19 cellular contexts compared by ENCODE assay signal in genomic region chr1:242525769-242526168, GRCh38. TPM values are rescaled to one million over a fixed set of nuclear protein-coding genes. Genes with fewer than 3 reads are reported as not detected.
A peak's percentile ranks its signal among the peaks of the same experiment; 100 is the strongest.
DNase-seq lines count a peak whose midpoint lies in the region; ATAC-seq and TF ChIP-seq lines count a peak whose summit lies in the region.
"Had no signal": no experiment of that assay in that cellular context is flagged by ENCODE, and none has a peak within 500 bp of the region (broad histone marks: within the 10 kb centered on the region; RNA-seq: fewer than 3 reads in every experiment).

No MANE protein-coding gene starts in this region.

- in situ Hi-C loops in ACHN (cut with HindIII; ENCODE audit: low pct_ligation_motif_present, low pct_unique_long_range_greater_than_20kb, low sequenced_read_pairs), result no loop called here

- H3K27ac ChIP-seq in iPS-18a (ENCODE audit: low read length) (no peak overlapping the region), colonic mucosa (no peak overlapping the region)
- H3K27ac ChIP-seq: HL-60, spleen had no signal

- H3K9me3 Mint-ChIP-seq in activated naive CD8-positive, alpha-beta T cell (ENCODE audit: low read depth), result no peaks in the 10 kb centered on the region
- H3K9me3 Mint-ChIP-seq in activated naive CD8-positive, alpha-beta T cell treated with anti-CD3 and anti-CD28 coated beads, Interleukin-2, amount 50 U/mL, for 24 hours, result no peaks in the 10 kb centered on the region
- H3K9me3 Mint-ChIP-seq: activated CD4-positive, alpha-beta T cell treated with anti-CD3 and anti-CD28 coated beads, Interleukin-2, amount 10 ng/mL, durations not matched to agents 7 days and 5 days; stimulated activated naive CD8-positive, alpha-beta T cell treated with anti-CD3 and anti-CD28 coated beads, Interleukin-15, Interleukin-2, amounts not matched to agents 100 ng/mL and 50 ng/mL, for 24 hours had no signal

- no peak overlapping the region for H3K27ac Mint-ChIP-seq in activated naive CD8-positive, alpha-beta T cell
- H3K27ac Mint-ChIP-seq in activated naive CD8-positive, alpha-beta T cell treated with anti-CD3 and anti-CD28 coated beads, Interleukin-2, amount 50 U/mL, for 24 hours, result no peak overlapping the region
- no peak overlapping the region for H3K27ac Mint-ChIP-seq in T-helper 17 cell
- H3K27ac Mint-ChIP-seq: activated CD4-positive, alpha-beta T cell treated with anti-CD3 and anti-CD28 coated beads, Interleukin-2, amount 10 ng/mL, durations not matched to agents 7 days and 5 days; HFFc6; stimulated activated naive CD8-positive, alpha-beta T cell treated with anti-CD3 and anti-CD28 coated beads, Interleukin-15, Interleukin-2, amounts not matched to agents 100 ng/mL and 50 ng/mL, for 24 hours had no signal

- peak overlapping the region; percentile 6 for H3K9ac ChIP-seq in iPS-18a (ENCODE audit: low read length)
- H3K9ac ChIP-seq in skeletal muscle satellite cell (ENCODE audit: low read depth, low read length), result no peak overlapping the region
- H3K9ac ChIP-seq in colonic mucosa (ENCODE audit: low read depth in 2 of 2, low read length in 2 of 2), result no peak overlapping the region

- H3K27me3 ChIP-seq in iPS-18a (ENCODE audit: control insufficient read depth, insufficient read depth, low read length), result peaks cover 42% of the 10 kb centered on the region
- H3K27me3 ChIP-seq in skeletal muscle satellite cell (ENCODE audit: control insufficient read depth, insufficient read depth, low read length), result peaks cover 31% of the 10 kb centered on the region
- H3K27me3 ChIP-seq in colonic mucosa, result peaks cover 24% of the 10 kb centered on the region

- TF ChIP-seq CTCF in colonic mucosa (IDR thresholded peaks at IDR 0.05), result no peak

- intact Hi-C loops in colonic mucosa (cut with DNase I), result no loop called here

- no peak for DNase-seq in activated naive CD8-positive, alpha-beta T cell treated with anti-CD3 and anti-CD28 coated beads, Interleukin-2, amount 50 U/mL, for 24 hours
- DNase-seq in T-helper 17 cell (no peak), colonic mucosa (no peak), ACHN (no peak), NCI-H187 (lab: John Stamatoyannopoulos, UW) (no peak)
- DNase-seq: activated CD4-positive, alpha-beta T cell treated with anti-CD3 and anti-CD28 coated beads, Interleukin-2, amount 10 ng/mL, durations not matched to agents 7 days and 5 days; activated T-cell treated with anti-CD3 and anti-CD28 coated beads, Interleukin-2, amount 50 U/mL, for 48 hours; amniotic stem cell; DMS 273 treated with DMSO at 0.1 percent for 48 hours; HFFc6; kidney; NCI-H446 treated with DMSO at 0.1 percent for 48 hours; SHP77; spleen had no signal

- H3K4me1 Mint-ChIP-seq in activated naive CD8-positive, alpha-beta T cell (ENCODE audit: low read depth), result peaks cover 11% of the 10 kb centered on the region
- peaks cover 11% of the 10 kb centered on the region for H3K4me1 Mint-ChIP-seq in activated naive CD8-positive, alpha-beta T cell treated with anti-CD3 and anti-CD28 coated beads, Interleukin-2, amount 50 U/mL, for 24 hours
- H3K4me1 Mint-ChIP-seq in T-helper 17 cell, result peaks cover 4% of the 10 kb centered on the region

- H3K36me3 ChIP-seq in iPS-18a (ENCODE audit: control insufficient read depth, low read depth, low read length) (no peaks in the 10 kb centered on the region), skeletal muscle satellite cell (ENCODE audit: insufficient read depth, low read length) (no peaks in the 10 kb centered on the region), colonic mucosa (no peaks in the 10 kb centered on the region)
- H3K36me3 ChIP-seq: spleen had no signal

- no peaks in the 10 kb centered on the region for H3K36me3 Mint-ChIP-seq in activated naive CD8-positive, alpha-beta T cell
- H3K36me3 Mint-ChIP-seq in activated naive CD8-positive, alpha-beta T cell treated with anti-CD3 and anti-CD28 coated beads, Interleukin-2, amount 50 U/mL, for 24 hours (ENCODE audit: low read depth), result peaks cover 2% of the 10 kb centered on the region
- no peaks in the 10 kb centered on the region for H3K36me3 Mint-ChIP-seq in T-helper 17 cell (ENCODE audit: low read depth)

- peaks cover 32% of the 10 kb centered on the region for H3K27me3 Mint-ChIP-seq in activated naive CD8-positive, alpha-beta T cell
- H3K27me3 Mint-ChIP-seq in activated naive CD8-positive, alpha-beta T cell treated with anti-CD3 and anti-CD28 coated beads, Interleukin-2, amount 50 U/mL, for 24 hours, result peaks cover 57% of the 10 kb centered on the region
- peaks cover 45% of the 10 kb centered on the region for H3K27me3 Mint-ChIP-seq in T-helper 17 cell

- no peak for ATAC-seq in activated naive CD8-positive, alpha-beta T cell treated with anti-CD3 and anti-CD28 coated beads, Interleukin-2, amount 50 U/mL, for 24 hours
- no peak for ATAC-seq in T-helper 17 cell

- H3K4me1 ChIP-seq in iPS-18a (ENCODE audit: control insufficient read depth, low read depth, low read length), result peaks cover 14% of the 10 kb centered on the region
- peaks cover 25% of the 10 kb centered on the region for H3K4me1 ChIP-seq in skeletal muscle satellite cell (ENCODE audit: control insufficient read depth, insufficient read depth, low read length)
- no peaks in the 10 kb centered on the region for H3K4me1 ChIP-seq in colonic mucosa

- H3K4me3 ChIP-seq in iPS-18a (ENCODE audit: low read length) (peak overlapping the region; percentile 82), skeletal muscle satellite cell (ENCODE audit: low read length) (no peak overlapping the region), colonic mucosa (no peak overlapping the region)

- H3K4me3 Mint-ChIP-seq in activated naive CD8-positive, alpha-beta T cell, result peak overlapping the region; percentile 69
- H3K4me3 Mint-ChIP-seq in activated naive CD8-positive, alpha-beta T cell treated with anti-CD3 and anti-CD28 coated beads, Interleukin-2, amount 50 U/mL, for 24 hours, result no peak overlapping the region
- peak overlapping the region; percentile 77 for H3K4me3 Mint-ChIP-seq in T-helper 17 cell
- H3K4me3 Mint-ChIP-seq: HFFc6 had no signal

- peak overlapping the region; percentile 88 for H3K4me2 ChIP-seq in skeletal muscle satellite cell (ENCODE audit: low read length)

- no peaks in the 10 kb centered on the region for H3K9me3 ChIP-seq in T-helper 17 cell (ENCODE audit: control insufficient read depth, low read length, poor library complexity, severe bottlenecking)
- no peaks in the 10 kb centered on the region for H3K9me3 ChIP-seq in iPS-18a (ENCODE audit: control insufficient read depth, low read depth, low read length)
- H3K9me3 ChIP-seq in skeletal muscle satellite cell (replicated peaks; ENCODE audit: low read length), result no peaks in the 10 kb centered on the region
- no peaks in the 10 kb centered on the region for H3K9me3 ChIP-seq in colonic mucosa
- H3K9me3 ChIP-seq: spleen had no signal

RNA-seq across cellular contexts. Expression of gene PLD5, which starts 1.3 kb away (rescaled TPM):
- total RNA-seq in T-helper 17 cell (not detected), colonic mucosa (under 1 TPM in 1 of 2 donors, not detected in 1; 0.27 TPM)
- total RNA-seq in skeletal muscle satellite cell (2012; rRNA removed), result under 0.01 TPM in 1 of 2 replicates, not detected in the other
- total RNA-seq: activated CD4-positive, alpha-beta T cell treated with anti-CD3 and anti-CD28 coated beads, Interleukin-2, amount 10 ng/mL, durations not matched to agents 7 days and 5 days; HFFc6 had no signal
